In genomic region chr12:108253540-108253939, GRCh38 we compare ENCODE assay signal across 16 cellular contexts.
A peak's percentile ranks its signal among the peaks of the same experiment; 100 is the strongest.
DNase-seq lines count a peak whose midpoint lies in the region; ATAC-seq and TF ChIP-seq lines count a peak whose summit lies in the region.
"Had no signal": no experiment of that assay in that cellular context is flagged by ENCODE, and none has a peak within 500 bp of the region (broad histone marks: within the 10 kb centered on the region; RNA-seq: fewer than 3 reads in every experiment).

No MANE protein-coding gene starts in this region.

- H3K79me2 ChIP-seq in mesendoderm (ENCODE audit: control insufficient read depth, insufficient read depth, low read length) = no peaks in the 10 kb centered on the region

- H3K36me3 ChIP-seq in BLaER1 (no peaks in the 10 kb centered on the region), mesendoderm (ENCODE audit: control insufficient read depth, insufficient read depth, low read length) (no peaks in the 10 kb centered on the region), brain microvascular endothelial cell (replicated peaks) (no peaks in the 10 kb centered on the region), psoas muscle (ENCODE audit: insufficient read depth in 1 of 2, low read depth in 1 of 2) (no peaks in the 10 kb centered on the region)
- H3K36me3 ChIP-seq: heart left ventricle, Peyer's patch had no signal

- no peak for TF ChIP-seq CTCF in brain (conservative IDR thresholded peaks at IDR 0.05)
- TF ChIP-seq CTCF in brain microvascular endothelial cell (IDR thresholded peaks at IDR 0.05; ENCODE audit: low read depth, low read length, missing control alignments) = no peak
- no peak for TF ChIP-seq CTCF in psoas muscle (IDR thresholded peaks at IDR 0.05)

- H3K9me3 ChIP-seq in BLaER1 (no peaks in the 10 kb centered on the region), psoas muscle (no peaks in the 10 kb centered on the region)
- H3K9me3 ChIP-seq: heart left ventricle, Peyer's patch had no signal

- H3K4ac ChIP-seq in mesendoderm (ENCODE audit: low read depth, low read length) = no peak overlapping the region

- no peaks in the 10 kb centered on the region for H4K20me1 ChIP-seq in BLaER1

- peaks cover 13% of the 10 kb centered on the region for H3K27me3 Mint-ChIP-seq in brain

- H3K4me3 ChIP-seq in BLaER1 (no peak overlapping the region), mesendoderm (ENCODE audit: low read length) (no peak overlapping the region), brain microvascular endothelial cell (ENCODE audit: low read depth, low read length) (no peak overlapping the region), psoas muscle (no peak overlapping the region)
- H3K4me3 ChIP-seq: heart left ventricle, Peyer's patch had no signal

- H3K4me3 Mint-ChIP-seq in brain = peak overlapping the region in 4 of 5 experiments; percentile 26 to 64 (median 61)
- H3K4me3 Mint-ChIP-seq: activated naive CD4-positive, alpha-beta T cell treated with anti-CD3 and anti-CD28 coated beads, Interleukin-2, amount 50 U/mL, for 24 hours had no signal

- H3K9ac ChIP-seq in BLaER1 (no peak overlapping the region), mesendoderm (ENCODE audit: low read length) (no peak overlapping the region)

- peaks cover 0 to 3% (median 2%) of the 10 kb centered on the region in 5 experiments for H3K9me3 Mint-ChIP-seq in brain
- H3K9me3 Mint-ChIP-seq: activated naive CD4-positive, alpha-beta T cell treated with anti-CD3 and anti-CD28 coated beads, Interleukin-2, amount 50 U/mL, for 24 hours had no signal

- peaks cover 76% of the 10 kb centered on the region for H3K4me1 Mint-ChIP-seq in brain

- H3K56ac ChIP-seq in mesendoderm (ENCODE audit: low read length) = no peak overlapping the region

- H3K79me1 ChIP-seq in mesendoderm (ENCODE audit: low read length) = no peaks in the 10 kb centered on the region

- H2BK120ac ChIP-seq in mesendoderm (ENCODE audit: low read depth, low read length) = no peak overlapping the region

- H3K36me3 Mint-ChIP-seq in brain = peaks cover 5% of the 10 kb centered on the region
- H3K36me3 Mint-ChIP-seq: activated naive CD4-positive, alpha-beta T cell treated with anti-CD3 and anti-CD28 coated beads, Interleukin-2, amount 50 U/mL, for 24 hours had no signal

- no CpG with 5 or more reads among the region's 4 CpGs for WGBS in mesendoderm (ENCODE audit: extremely low coverage, insufficient coverage, low lambda C conversion rate)
- 0 to 6% (median 3%) methylated on average over 3 to 4 of the region's 4 CpGs for WGBS in psoas muscle, 3 donors

- no peak overlapping the region for H3K27ac ChIP-seq in BLaER1
- H3K27ac ChIP-seq in mesendoderm (ENCODE audit: low read depth, low read length) = no peak overlapping the region
- no peak overlapping the region for H3K27ac ChIP-seq in brain microvascular endothelial cell
- H3K27ac ChIP-seq in psoas muscle = no peak overlapping the region
- H3K27ac ChIP-seq: heart left ventricle, Peyer's patch had no signal

- H3K27me3 ChIP-seq in BLaER1 = no peaks in the 10 kb centered on the region
- H3K27me3 ChIP-seq in mesendoderm (ENCODE audit: insufficient read depth, low read length, poor library complexity) = no peaks in the 10 kb centered on the region
- no peaks in the 10 kb centered on the region for H3K27me3 ChIP-seq in brain microvascular endothelial cell (replicated peaks)
- H3K27me3 ChIP-seq in psoas muscle (ENCODE audit: insufficient read depth in 3 of 3, low read length in 2 of 3) = peaks cover 0 to 11% (median 1%) of the 10 kb centered on the region in 3 donors
- H3K27me3 ChIP-seq: Peyer's patch had no signal

- peaks cover 29% of the 10 kb centered on the region for H3K4me1 ChIP-seq in BLaER1
- peaks cover 7% of the 10 kb centered on the region for H3K4me1 ChIP-seq in mesendoderm (ENCODE audit: control insufficient read depth, low read depth, low read length)
- H3K4me1 ChIP-seq in psoas muscle = no peaks in the 10 kb centered on the region
- H3K4me1 ChIP-seq: heart left ventricle, Peyer's patch had no signal

- H4K8ac ChIP-seq in mesendoderm (ENCODE audit: low read depth, low read length) = no peak overlapping the region

- H3K23ac ChIP-seq in mesendoderm (ENCODE audit: low read length) = no peak overlapping the region

- no peak overlapping the region for H2BK15ac ChIP-seq in mesendoderm (replicated peaks; ENCODE audit: low read depth)

- DNase-seq in NCI-H1417 treated with DMSO at 0.1 percent for 48 hours (lab: John Stamatoyannopoulos, UW) (peak; percentile 2), mesendoderm (peak; percentile 89), brain microvascular endothelial cell (no peak), psoas muscle (no peak), mucosa of gallbladder (ENCODE audit: low spot score) (no peak), NOMO-1 treated with DMSO at 0.1 percent for 48 hours (lab: John Stamatoyannopoulos, UW; ENCODE audit: unreplicated experiment) (no peak)
- DNase-seq: activated T-cell treated with anti-CD3 and anti-CD28 coated beads, Interleukin-2, amount 50 U/mL, for 1 hour; effector CD4-positive, alpha-beta T cell; heart left ventricle; mesenchymal stem cell; NCI-H146; Peyer's patch; stimulated activated CD4-positive, alpha-beta T cell treated with anti-CD3 and anti-CD28 coated beads, Interleukin-2, amount 100 ng/mL, for 48 hours had no signal

- H3K18ac ChIP-seq in mesendoderm (ENCODE audit: low read length) = peak overlapping the region; percentile 15

- intact Hi-C loops in psoas muscle (cut with DNase I) = no loop called here

- no peak overlapping the region for H2AK5ac ChIP-seq in mesendoderm (ENCODE audit: low read length)

- no peak overlapping the region for H4K5ac ChIP-seq in mesendoderm (ENCODE audit: low read length)

- peak overlapping the region; percentile 51 to 98 (median 92) for H3K27ac Mint-ChIP-seq in brain
- H3K27ac Mint-ChIP-seq: activated naive CD4-positive, alpha-beta T cell treated with anti-CD3 and anti-CD28 coated beads, Interleukin-2, amount 50 U/mL, for 24 hours had no signal

- H2BK5ac ChIP-seq in mesendoderm (ENCODE audit: low read length) = no peak overlapping the region

- in situ Hi-C loops in brain microvascular endothelial cell (cut with HindIII; ENCODE audit: low pct_ligation_motif_present, low sequenced_read_pairs) = no loop called here

- H3K4me2 ChIP-seq in BLaER1 (peak overlapping the region; percentile 74), mesendoderm (ENCODE audit: low read length) (no peak overlapping the region)

- ATAC-seq in psoas muscle = no peak
- ATAC-seq: heart left ventricle had no signal

Comparison
In these comparisons a context has a peak if more than half of its experiments do, and no peak if none do; other contexts are left out.
1. DNase-seq: peak in NCI-H1417 treated with DMSO at 0.1 percent for 48 hours (single experiment) and mesendoderm (single experiment); none in brain microvascular endothelial cell (single experiment), psoas muscle (0 of 2), mucosa of gallbladder (single experiment) and NOMO-1 treated with DMSO at 0.1 percent for 48 hours (single experiment).